Comparison of ENCODE assay signal across 18 cellular contexts in the genomic region with DNA sequence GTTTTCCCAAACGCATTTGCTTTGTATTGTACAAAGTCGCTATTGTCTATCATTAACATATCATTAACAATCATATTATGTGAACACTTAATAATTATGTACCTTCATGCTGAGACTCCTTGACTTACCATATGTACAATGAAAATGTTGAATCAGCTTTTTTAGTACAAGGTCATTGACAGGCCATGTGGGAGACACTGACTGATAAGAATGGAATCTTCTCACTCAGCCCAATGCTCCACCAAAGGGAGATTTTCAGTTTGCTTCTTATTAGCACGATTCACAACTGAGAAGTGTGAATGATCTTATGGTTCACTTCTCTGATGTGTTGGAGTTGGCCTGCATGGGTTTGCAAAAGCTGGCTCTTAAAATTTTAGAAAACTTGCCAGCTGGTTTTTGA.
"Had no signal": no experiment of that assay in that cellular context is flagged by ENCODE, and none has a peak within 500 bp of the region (broad histone marks: within the 10 kb centered on the region; RNA-seq: fewer than 3 reads in every experiment).

No MANE protein-coding gene starts in this region.

- H3K36me3 ChIP-seq: esophagus squamous epithelium, ovary, thoracic aorta, transverse colon had no signal

- H3K79me2 ChIP-seq: hepatocyte had no signal

- H3K27ac ChIP-seq: esophagus squamous epithelium, foreskin keratinocyte, hepatocyte, ovary, thoracic aorta, transverse colon had no signal

- FAIRE-seq: endometrium, kidney had no signal

- H2AFZ ChIP-seq: hepatocyte had no signal

- H3K4me1 ChIP-seq: esophagus squamous epithelium, foreskin keratinocyte, transverse colon had no signal

- H3K4me3 ChIP-seq: esophagus squamous epithelium, hepatocyte, mucosa of descending colon, ovary, thoracic aorta, transverse colon had no signal

- H3K4me2 ChIP-seq: hepatocyte had no signal

- H3K9me3 ChIP-seq: ovary, thoracic aorta, transverse colon had no signal

- DNase-seq: effector memory CD4-positive, alpha-beta T cell; esophagus squamous epithelium; head of caudate nucleus; kidney; left colon; mammary epithelial cell; mucosa of descending colon; naive thymus-derived CD8-positive, alpha-beta T cell; ovary; right cardiac atrium; stimulated activated CD4-positive, alpha-beta T cell treated with anti-CD3 and anti-CD28 coated beads, Interleukin-4, amount 100 ng/mL, for 24 hours; stimulated activated naive CD8-positive, alpha-beta T cell treated with anti-CD3 and anti-CD28 coated beads, Interleukin-15, amount 100 ng/mL, for 72 hours; transverse colon had no signal

- ATAC-seq: foreskin keratinocyte; left colon; mucosa of descending colon; naive thymus-derived CD8-positive, alpha-beta T cell; right cardiac atrium; stimulated activated memory B cell treated with anti-CD40 and anti-IgM and Interleukin-4, amounts not matched to agents 10 μg/mL and 1 μg/mL and 100 μg/mL, for 72 hours; stimulated activated naive CD8-positive, alpha-beta T cell treated with anti-CD3 and anti-CD28 coated beads, Interleukin-15, amount 100 ng/mL, for 72 hours had no signal

- H3K27me3 ChIP-seq: esophagus squamous epithelium, foreskin keratinocyte, hepatocyte, ovary, transverse colon had no signal
